1 cellular context compared by ENCODE assay signal in genomic region chr2:41847744-41848441, GRCh38.
A peak's percentile ranks its signal among the peaks of the same experiment; 100 is the strongest.
TF ChIP-seq lines count a peak whose summit lies in the region.

No MANE protein-coding gene starts in this region.

TF ChIP-seq in HepG2, 621 proteins besides CTCF, POLR2A, EP300 and RAD21 (continued from another document and continues in another):
- TF ChIP-seq ZNF318 (CRISPR knock-in tag; IDR thresholded peaks at IDR 0.05) (no peak), RORA (CRISPR knock-in tag; IDR thresholded peaks at IDR 0.05) (no peak), TSC22D2 (CRISPR knock-in tag; IDR thresholded peaks at IDR 0.05; ENCODE audit: borderline replicate concordance) (peak; percentile 82; the same call in 1 of the 2 replicates), ZBTB3 (CRISPR knock-in tag; IDR thresholded peaks at IDR 0.05; ENCODE audit: borderline replicate concordance, low read depth) (peak; percentile 59; the same call in 1 of the 2 replicates), ZHX1 (CRISPR knock-in tag; IDR thresholded peaks at IDR 0.05; ENCODE audit: low read depth) (peak; percentile 73; the same call in 1 of the 2 replicates), ZNF644 (CRISPR knock-in tag; IDR thresholded peaks at IDR 0.05; ENCODE audit: low read depth) (peak; percentile 84), LRRFIP1 (CRISPR knock-in tag; conservative IDR thresholded peaks at IDR 0.05) (no peak), ZNF563 (CRISPR knock-in tag; IDR thresholded peaks at IDR 0.05) (no peak), FOXK1 (CRISPR knock-in tag; IDR thresholded peaks at IDR 0.05; ENCODE audit: borderline replicate concordance, low read depth) (peak; percentile 100), UBTF (CRISPR knock-in tag; IDR thresholded peaks at IDR 0.05) (peak; percentile 42; the same call in 1 of the 2 replicates), WIZ (CRISPR knock-in tag; IDR thresholded peaks at IDR 0.05) (0 out of 2 replicates have a peak, but pooled peaks have one; percentile 77), IKZF5 (CRISPR knock-in tag; IDR thresholded peaks at IDR 0.05) (peak; percentile 82), ZNF766 (CRISPR knock-in tag; IDR thresholded peaks at IDR 0.05; ENCODE audit: borderline replicate concordance) (peak; percentile 50; the same call in 1 of the 2 replicates), DPF2 (CRISPR knock-in tag; IDR thresholded peaks at IDR 0.05; ENCODE audit: borderline replicate concordance, low read depth) (peak; percentile 98), ZNF891 (CRISPR knock-in tag; IDR thresholded peaks at IDR 0.05) (no peak), ZNF652 (CRISPR knock-in tag; IDR thresholded peaks at IDR 0.05; ENCODE audit: borderline replicate concordance, low read depth) (peak; percentile 66; the same call in 1 of the 2 replicates), SP2 (CRISPR knock-in tag; IDR thresholded peaks at IDR 0.05) (no peak), ZNF646 (CRISPR knock-in tag; IDR thresholded peaks at IDR 0.05) (no peak), ZNF354B (CRISPR knock-in tag; IDR thresholded peaks at IDR 0.05) (no peak), SMYD3 (CRISPR knock-in tag; IDR thresholded peaks at IDR 0.05) (no peak), HMG20B (CRISPR knock-in tag; conservative IDR thresholded peaks at IDR 0.05) (peak; percentile 90), ZNF790 (CRISPR knock-in tag; IDR thresholded peaks at IDR 0.05; ENCODE audit: borderline replicate concordance) (no peak), RBM39 (IDR thresholded peaks at IDR 0.05; ENCODE audit: low read depth, low read length, poor library complexity, severe bottlenecking) (no peak), EHMT2 (IDR thresholded peaks at IDR 0.05; ENCODE audit: borderline replicate concordance, low read depth, low read length) (no peak; the same call in 1 of the 2 replicates), HOXD1 (CRISPR knock-in tag; IDR thresholded peaks at IDR 0.05) (peak; percentile 91; the same call in 1 of the 2 replicates), ZNF432 (CRISPR knock-in tag; IDR thresholded peaks at IDR 0.05; ENCODE audit: borderline replicate concordance) (no peak), ZNF567 (CRISPR knock-in tag; IDR thresholded peaks at IDR 0.05; ENCODE audit: borderline replicate concordance) (no peak), ZMAT3 (CRISPR knock-in tag; conservative IDR thresholded peaks at IDR 0.05) (no peak), GZF1 (CRISPR knock-in tag; IDR thresholded peaks at IDR 0.05) (peak; percentile 63; the same call in 1 of the 2 replicates)
